In genomic region chr3:171981271-171981605, GRCh38 we compare ENCODE assay signal across 16 cellular contexts.
"Had no signal": no experiment of that assay in that cellular context is flagged by ENCODE, and none has a peak within 500 bp of the region (broad histone marks: within the 10 kb centered on the region; RNA-seq: fewer than 3 reads in every experiment).

No MANE protein-coding gene starts in this region.

- H3K36me3 Mint-ChIP-seq: memory B cell; naive B cell; stimulated activated memory B cell treated with anti-CD40 and anti-IgM and Interleukin-4, amounts not matched to agents 10 μg/mL and 1 μg/mL and 100 μg/mL, for 72 hours; type B pancreatic cell had no signal

- H3K36me3 ChIP-seq: esophagus squamous epithelium, heart right ventricle, sigmoid colon had no signal

- H3K9me3 Mint-ChIP-seq: activated CD8-positive, alpha-beta T cell treated with anti-CD3 and anti-CD28 coated beads for 36 hours; activated naive CD4-positive, alpha-beta T cell treated with anti-CD3 and anti-CD28 coated beads for 36 hours; type B pancreatic cell had no signal

- H3K4me1 Mint-ChIP-seq: stimulated activated memory B cell treated with anti-CD40 and anti-IgM and Interleukin-4, amounts not matched to agents 10 μg/mL and 1 μg/mL and 100 μg/mL, for 72 hours had no signal

- DNase-seq: activated CD4-positive, alpha-beta T cell treated with anti-CD3 and anti-CD28 coated beads, Interleukin-2, amount 10 ng/mL, durations not matched to agents 24 days and 14 days; activated CD8-positive, alpha-beta T cell treated with anti-CD3 and anti-CD28 coated beads for 36 hours; activated naive CD4-positive, alpha-beta T cell treated with anti-CD3 and anti-CD28 coated beads for 36 hours; activated T-cell treated with anti-CD3 and anti-CD28 coated beads, Interleukin-2, amount 50 U/mL, for 1 hour; body of pancreas; esophagus squamous epithelium; heart right ventricle; naive B cell; sigmoid colon; stimulated activated CD4-positive, alpha-beta T cell treated with anti-CD3 and anti-CD28 coated beads, Interleukin-4, amount 100 ng/mL, for 4 hours; T1000; testis had no signal

- H3K4me1 ChIP-seq: body of pancreas, esophagus squamous epithelium, parathyroid adenoma, sigmoid colon, testis had no signal

- ATAC-seq: body of pancreas; heart right ventricle; stimulated activated memory B cell treated with anti-CD40 and anti-IgM and Interleukin-4, amounts not matched to agents 10 μg/mL and 1 μg/mL and 100 μg/mL, for 72 hours had no signal

- H3K4me3 ChIP-seq: body of pancreas, esophagus squamous epithelium, heart right ventricle, sigmoid colon, testis had no signal

- H3K4me3 Mint-ChIP-seq: activated CD4-positive, alpha-beta T cell treated with anti-CD3 and anti-CD28 coated beads, Interleukin-2, amount 10 ng/mL, durations not matched to agents 24 days and 14 days; activated CD8-positive, alpha-beta T cell treated with anti-CD3 and anti-CD28 coated beads for 36 hours; activated naive CD4-positive, alpha-beta T cell treated with anti-CD3 and anti-CD28 coated beads for 36 hours; memory B cell; naive B cell; stimulated activated memory B cell treated with anti-CD40 and anti-IgM and Interleukin-4, amounts not matched to agents 10 μg/mL and 1 μg/mL and 100 μg/mL, for 72 hours; type B pancreatic cell had no signal

- H3K27me3 Mint-ChIP-seq: activated CD8-positive, alpha-beta T cell treated with anti-CD3 and anti-CD28 coated beads for 36 hours; memory B cell; stimulated activated memory B cell treated with anti-CD40 and anti-IgM and Interleukin-4, amounts not matched to agents 10 μg/mL and 1 μg/mL and 100 μg/mL, for 72 hours; type B pancreatic cell had no signal

- H3K27ac Mint-ChIP-seq: activated CD4-positive, alpha-beta T cell treated with anti-CD3 and anti-CD28 coated beads, Interleukin-2, amount 10 ng/mL, durations not matched to agents 24 days and 14 days; activated CD8-positive, alpha-beta T cell treated with anti-CD3 and anti-CD28 coated beads for 36 hours; activated naive CD4-positive, alpha-beta T cell treated with anti-CD3 and anti-CD28 coated beads for 36 hours; memory B cell; stimulated activated memory B cell treated with anti-CD40 and anti-IgM and Interleukin-4, amounts not matched to agents 10 μg/mL and 1 μg/mL and 100 μg/mL, for 72 hours; type B pancreatic cell had no signal

- H3K9me3 ChIP-seq: body of pancreas, esophagus squamous epithelium, heart right ventricle, sigmoid colon, testis had no signal
